29 cellular contexts compared by ENCODE assay signal in the genomic region with DNA sequence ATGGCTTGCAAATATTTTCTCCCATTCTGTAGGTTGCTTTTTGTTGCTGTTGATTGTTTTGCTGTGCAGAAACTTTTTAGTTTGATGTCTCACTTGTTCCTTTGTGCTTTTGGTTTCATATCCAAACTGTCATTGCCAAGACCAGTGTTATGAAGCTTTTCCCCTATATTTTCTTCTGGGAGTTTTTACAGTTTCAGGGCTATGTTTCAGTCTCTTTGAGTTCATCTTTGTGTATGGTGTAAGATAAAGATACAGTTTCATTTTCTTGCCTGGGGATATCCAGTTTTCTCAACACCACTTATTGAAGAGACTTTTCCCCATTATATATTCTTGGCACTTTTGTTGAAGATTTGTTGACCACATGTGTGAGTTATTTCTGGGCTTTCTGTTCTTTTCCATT.
"Had no signal": no experiment of that assay in that cellular context is flagged by ENCODE, and none has a peak within 500 bp of the region (broad histone marks: within the 10 kb centered on the region; RNA-seq: fewer than 3 reads in every experiment).

No MANE protein-coding gene starts in this region.

- H3K27me3 ChIP-seq: adrenal gland, ascending aorta, cardiac muscle cell, colonic mucosa, esophagus squamous epithelium, gastroesophageal sphincter, hepatocyte, sigmoid colon, tibial nerve had no signal

- ATAC-seq: activated CD4-positive, CD25-positive, alpha-beta regulatory T cell treated with anti-CD3 and anti-CD28 coated beads, Interleukin-2, amount 50 U/mL, for 24 hours; activated naive CD4-positive, alpha-beta T cell treated with anti-CD3 and anti-CD28 coated beads, Interleukin-2, amount 50 U/mL, for 72 hours; gastroesophageal sphincter; left cardiac atrium; stimulated activated memory B cell treated with anti-CD40 and anti-IgM and Interleukin-4, amounts not matched to agents 10 μg/mL and 1 μg/mL and 100 μg/mL, for 72 hours had no signal

- H3K4me1 Mint-ChIP-seq: nephron had no signal

- H3K27ac ChIP-seq: adrenal gland, ascending aorta, cardiac muscle cell, colonic mucosa, epithelial cell of prostate, esophagus squamous epithelium, gastroesophageal sphincter, hepatocyte, sigmoid colon, tibial nerve, WERI-Rb-1 had no signal

- H3K9me3 ChIP-seq: adrenal gland, ascending aorta, colonic mucosa, esophagus squamous epithelium, gastroesophageal sphincter, sigmoid colon, tibial nerve had no signal

- DNase-seq: activated CD4-positive, alpha-beta memory T cell treated with anti-CD3 and anti-CD28 coated beads, Interleukin-2, amount 10 ng/mL, durations not matched to agents 7 days and 5 days; activated CD4-positive, alpha-beta T cell treated with anti-CD3 and anti-CD28 coated beads for 48 hours; activated CD8-positive, alpha-beta memory T cell treated with anti-CD3 and anti-CD28 coated beads, Interleukin-2, amount 50 U/mL, for 48 hours; activated naive CD4-positive, alpha-beta T cell; adrenal gland; cerebellar nuclear complex; colonic mucosa; effector CD8-positive, alpha-beta T cell; esophagus squamous epithelium; left cardiac atrium; mammary epithelial cell; sigmoid colon; small intestine; stimulated activated CD4-positive, alpha-beta T cell treated with anti-CD3 and anti-CD28 coated beads, Interleukin-1b, Interleukin-23, amount 100 ng/mL, for 48 hours; stimulated activated CD4-positive, alpha-beta T cell treated with anti-CD3 and anti-CD28 coated beads, Interleukin-4, amount 100 ng/mL, for 4 hours; stimulated activated CD8-positive, alpha-beta memory T cell treated with anti-CD3 and anti-CD28 coated beads, Interleukin-4, amount 100 ng/mL, for 48 hours; T1000; WERI-Rb-1 had no signal

- H3K36me3 ChIP-seq: adrenal gland, ascending aorta, cardiac muscle cell, colonic mucosa, esophagus squamous epithelium, gastroesophageal sphincter, sigmoid colon, WERI-Rb-1 had no signal

- H2AFZ ChIP-seq: hepatocyte had no signal

- H3K4me1 ChIP-seq: adrenal gland, ascending aorta, colonic mucosa, esophagus squamous epithelium, gastroesophageal sphincter, sigmoid colon, tibial nerve had no signal

- H3K27me3 Mint-ChIP-seq: activated CD4-positive, alpha-beta memory T cell treated with anti-CD3 and anti-CD28 coated beads, Interleukin-2, amount 10 ng/mL, durations not matched to agents 7 days and 5 days; stimulated activated memory B cell treated with anti-CD40 and anti-IgM and Interleukin-4, amounts not matched to agents 10 μg/mL and 1 μg/mL and 100 μg/mL, for 72 hours had no signal

- H3K9me3 Mint-ChIP-seq: activated CD4-positive, alpha-beta memory T cell treated with anti-CD3 and anti-CD28 coated beads, Interleukin-2, amount 10 ng/mL, durations not matched to agents 7 days and 5 days; activated naive CD4-positive, alpha-beta T cell treated with anti-CD3 and anti-CD28 coated beads, Interleukin-2, amount 50 U/mL, for 72 hours; brain; stimulated activated memory B cell treated with anti-CD40 and anti-IgM and Interleukin-4, amounts not matched to agents 10 μg/mL and 1 μg/mL and 100 μg/mL, for 72 hours had no signal

- H3K4me2 ChIP-seq: hepatocyte had no signal

- H3K79me2 ChIP-seq: hepatocyte had no signal

- H3K27ac Mint-ChIP-seq: activated CD4-positive, alpha-beta memory T cell treated with anti-CD3 and anti-CD28 coated beads, Interleukin-2, amount 10 ng/mL, durations not matched to agents 7 days and 5 days; brain; nephron; stimulated activated memory B cell treated with anti-CD40 and anti-IgM and Interleukin-4, amounts not matched to agents 10 μg/mL and 1 μg/mL and 100 μg/mL, for 72 hours had no signal

- H3K4me3 ChIP-seq: adrenal gland, ascending aorta, cardiac muscle cell, colonic mucosa, esophagus squamous epithelium, gastroesophageal sphincter, hepatocyte, sigmoid colon, tibial nerve had no signal

- H3K4me3 Mint-ChIP-seq: activated CD4-positive, alpha-beta memory T cell treated with anti-CD3 and anti-CD28 coated beads, Interleukin-2, amount 10 ng/mL, durations not matched to agents 7 days and 5 days; brain; nephron; stimulated activated memory B cell treated with anti-CD40 and anti-IgM and Interleukin-4, amounts not matched to agents 10 μg/mL and 1 μg/mL and 100 μg/mL, for 72 hours had no signal

- H3K36me3 Mint-ChIP-seq: activated naive CD4-positive, alpha-beta T cell treated with anti-CD3 and anti-CD28 coated beads, Interleukin-2, amount 50 U/mL, for 72 hours had no signal
